In the genomic region with DNA sequence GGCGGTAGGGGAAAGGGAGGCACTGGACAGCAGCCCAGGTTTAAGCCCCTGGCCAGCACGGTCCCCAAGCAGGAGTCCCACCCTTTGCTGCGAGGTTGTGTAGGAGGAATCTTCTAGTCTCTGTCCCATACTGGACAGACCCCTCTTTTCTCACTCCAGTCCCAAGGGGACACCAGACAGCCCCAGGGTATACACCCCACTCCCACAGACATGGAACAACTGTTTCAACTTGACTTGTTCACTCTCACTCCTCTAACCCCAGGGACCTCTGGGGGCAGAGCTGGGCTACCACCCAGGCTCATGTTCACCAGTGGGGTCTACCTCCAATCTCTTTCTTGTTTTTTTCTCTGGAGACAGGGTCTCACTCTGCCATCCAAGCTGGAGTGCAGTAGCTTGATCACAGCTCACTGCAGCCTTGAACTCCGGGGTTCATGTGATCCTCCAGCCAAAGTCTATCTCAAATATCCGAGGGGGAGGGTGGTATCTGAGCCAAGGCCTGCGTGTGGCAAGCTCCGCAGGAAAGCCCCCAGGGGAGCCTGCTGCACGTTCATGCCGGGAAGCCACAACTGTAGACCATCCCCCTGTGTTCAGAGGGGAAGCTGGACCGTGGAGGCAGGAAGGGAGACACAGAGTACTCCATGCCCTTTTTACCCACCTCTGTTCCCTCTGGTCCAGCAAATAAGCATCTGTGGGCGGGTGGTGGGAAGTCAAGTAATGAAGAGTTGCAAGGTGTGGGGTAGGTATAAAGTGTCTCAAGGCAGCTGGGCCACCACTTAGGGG, we compare ENCODE assay signal across 10 cellular contexts. TPM values are rescaled to one million over a fixed set of nuclear protein-coding genes. Genes with fewer than 3 reads are reported as not detected.
DNase-seq lines count a peak whose midpoint lies in the region; ATAC-seq and TF ChIP-seq lines count a peak whose summit lies in the region.
"Had no signal": no experiment of that assay in that cellular context is flagged by ENCODE, and none has a peak within 500 bp of the region (broad histone marks: within the 10 kb centered on the region; RNA-seq: fewer than 3 reads in every experiment).

No MANE protein-coding gene starts in this region.

- CTCF ChIA-PET in A673 (lab: Charles Lee), result interaction anchor here (0.6 to 1.3 kb wide), 3 partner anchors 8 to 76 kb away, joined by 3 to 4 read pairs (median 3); no protein-coding TSS in a partner anchor

- H3K27ac ChIP-seq in A673 (ENCODE audit: low read depth, low read length, poor library complexity, severe bottlenecking) (peak overlapping the region; percentile 29), lower lobe of right lung (no peak overlapping the region)

- H3K4me1 ChIP-seq in A673 (ENCODE audit: insufficient read depth, low read length, poor library complexity, severe bottlenecking) (peaks cover 13% of the 10 kb centered on the region), HAP-1 (peaks cover 6% of the 10 kb centered on the region), adipocyte (ENCODE audit: control insufficient read depth, insufficient read depth, low read length) (peaks cover 20% of the 10 kb centered on the region), lower lobe of right lung (peaks cover 35% of the 10 kb centered on the region)

- no peak for TF ChIP-seq CTCF in A673 (conservative IDR thresholded peaks at IDR 0.05; ENCODE audit: low read depth, low read length)
- TF ChIP-seq CTCF in lower lobe of right lung (IDR thresholded peaks at IDR 0.05), result no peak
- TF ChIP-seq CTCF in GM10266 (IDR thresholded peaks at IDR 0.05; ENCODE audit: control insufficient read depth, insufficient read depth, low read depth, missing control alignments), result no peak

- ATAC-seq in lower lobe of right lung (no peak), HG02678 (IDR thresholded peaks at IDR 0.05; ENCODE audit: unreplicated experiment) (no peak)

- peak overlapping the region; percentile 18 for H3K9ac ChIP-seq in adipocyte (ENCODE audit: low read length)

- BruUV-seq in A673 (replicated peaks; lab: Mats Ljungman, UMichigan), result no TSS peak

- no peaks in the 10 kb centered on the region for H3K27me3 ChIP-seq in A673 (replicated peaks; ENCODE audit: insufficient read depth, low read depth, low read length, poor library complexity)
- no peaks in the 10 kb centered on the region for H3K27me3 ChIP-seq in HAP-1 (ENCODE audit: low read depth)
- no peaks in the 10 kb centered on the region for H3K27me3 ChIP-seq in adipocyte (replicated peaks; ENCODE audit: control insufficient read depth, insufficient read depth, low read length)
- H3K27me3 ChIP-seq in lower lobe of right lung (ENCODE audit: low read depth), result no peaks in the 10 kb centered on the region

- in situ Hi-C loops in HAP-1 (cut with MboI; ENCODE audit: low sequenced_read_pairs), result no loop called here

- POLR2A ChIA-PET in A673 (lab: Charles Lee; ENCODE audit: low non-redundant PET), result no interaction called here

- H3K36me3 ChIP-seq in A673 (ENCODE audit: insufficient read depth, low read length, poor library complexity, severe bottlenecking) (peaks cover 20% of the 10 kb centered on the region), HAP-1 (replicated peaks) (peaks cover 41% of the 10 kb centered on the region), adipocyte (ENCODE audit: control insufficient read depth, insufficient read depth, low read length, severe bottlenecking) (peaks cover 26% of the 10 kb centered on the region), lower lobe of right lung (peaks cover 43% of the 10 kb centered on the region)

- no peak for DNase-seq in A673 (ENCODE audit: low spot score)
- DNase-seq in HAP-1 (ENCODE audit: low spot score in 2 of 2), result peak in 1 of 2 experiments; percentile 39
- DNase-seq in adipocyte (ENCODE audit: low read depth), result no peak
- DNase-seq in lower lobe of right lung, result peak; percentile 22
- DNase-seq in NCI-H128 (lab: John Stamatoyannopoulos, UW; ENCODE audit: unreplicated experiment), result no peak
- DNase-seq in NCI-H446 treated with DMSO at 0.1 percent for 48 hours (lab: John Stamatoyannopoulos, UW), result no peak
- DNase-seq in GM10266 (ENCODE audit: extremely low spot score), result no peak
- DNase-seq: NCI-H2227 treated with DMSO at 0.1 percent for 48 hours had no signal

- intact Hi-C loops in A673 (cut with micrococcal nuclease; ENCODE audit: unreplicated experiment), result no loop called here
- intact Hi-C loops in lower lobe of right lung (cut with DNase I), result no loop called here

- H3K9me3 ChIP-seq in A673 (ENCODE audit: low read depth, low read length, poor library complexity, severe bottlenecking) (no peaks in the 10 kb centered on the region), HAP-1 (no peaks in the 10 kb centered on the region), adipocyte (ENCODE audit: control insufficient read depth, low read length) (no peaks in the 10 kb centered on the region), lower lobe of right lung (no peaks in the 10 kb centered on the region)

- H3K4me3 ChIP-seq in A673 (ENCODE audit: low read depth, low read length, poor library complexity, severe bottlenecking) (peak overlapping the region; percentile 95), HAP-1 (peak overlapping the region; percentile 93), adipocyte (ENCODE audit: low read length) (peak overlapping the region; percentile 97), lower lobe of right lung (peak overlapping the region; percentile 98)

RNA-seq across cellular contexts. Expression of a gene that starts 1.8 kb away (rescaled TPM):
- total RNA-seq in A673 (2021), result 120 and 122 TPM in 2 replicates
- 30.6 TPM for total RNA-seq in lower lobe of right lung

RNA-seq across cellular contexts. Expression of a gene that starts 23.5 kb away (rescaled TPM):
- total RNA-seq in A673 (2021), result not detected in 2 replicates
- total RNA-seq in lower lobe of right lung, result 83.4 TPM
- total RNA-seq: Daoy had no signal

RNA-seq across cellular contexts. Expression of a gene that starts 34.3 kb away (rescaled TPM):
- total RNA-seq in A673 (2021), result 41.9 and 50.2 TPM in 2 replicates
- total RNA-seq in lower lobe of right lung, result 47.9 TPM

RNA-seq across cellular contexts. Expression of a gene that starts 57.7 kb away (rescaled TPM):
- total RNA-seq in A673 (2021), result 24.7 and 26.1 TPM in 2 replicates
- 27.3 TPM for total RNA-seq in lower lobe of right lung

RNA-seq across cellular contexts. Expression of a gene that starts 58.6 kb away (rescaled TPM):
- total RNA-seq in A673 (2021), result 9.3 and 10.8 TPM in 2 replicates
- total RNA-seq in lower lobe of right lung, result 11.3 TPM

Comparison
In these comparisons a context has a peak if more than half of its experiments do, and no peak if none do; other contexts are left out.
1. RNA of a gene that starts 23.5 kb away (total RNA-seq): 83.4 TPM in lower lobe of right lung (single experiment); not detected in A673; every median in the first group is over 10 times any median in the second.
2. Peak in every context shown above with its lines, with median percentiles within 50 percentile points of each other: H3K4me3 ChIP-seq.